In the genomic region with DNA sequence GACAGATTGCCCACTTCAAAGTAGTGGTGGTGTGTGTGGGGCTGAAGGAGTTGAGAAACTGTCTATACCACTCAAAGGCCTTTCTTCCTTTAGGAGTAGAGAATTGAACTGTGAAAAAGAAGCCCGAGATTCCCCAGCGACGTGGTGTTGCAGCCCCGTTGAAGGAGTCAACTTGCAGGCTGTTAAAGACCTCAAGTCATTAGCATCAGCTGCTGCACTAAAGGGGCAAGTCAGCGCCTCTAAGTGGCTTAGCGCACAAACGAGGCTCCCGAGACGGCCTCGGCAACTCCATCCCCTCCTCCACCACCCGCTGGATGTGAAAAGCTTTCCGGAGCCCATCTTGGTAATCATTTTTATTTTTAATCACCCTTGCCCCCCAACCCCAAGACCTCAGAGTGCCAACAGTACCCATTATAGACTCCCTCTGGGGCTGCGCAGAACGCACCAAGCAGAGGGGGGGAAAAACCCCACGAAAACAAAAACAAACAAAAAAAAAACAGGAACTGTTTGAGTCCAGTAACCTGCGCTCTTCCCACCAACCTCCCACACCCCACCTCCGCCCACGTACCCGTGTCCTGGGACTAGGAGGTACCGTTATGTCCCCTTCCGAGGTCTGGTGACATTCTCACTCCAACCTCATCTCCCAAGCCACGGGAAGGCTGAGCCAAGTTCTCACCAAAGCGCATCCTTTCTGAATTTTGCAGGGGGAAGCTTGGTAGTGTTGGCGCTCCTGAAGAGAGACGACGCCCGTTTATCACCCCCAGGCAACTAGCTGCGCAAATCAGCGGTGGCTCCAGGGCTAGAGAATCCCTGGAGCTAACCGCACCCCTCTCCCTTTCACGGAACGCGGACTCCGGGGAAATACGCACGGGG, we compare ENCODE assay signal across 1 cellular context.
TF ChIP-seq lines count a peak whose summit lies in the region.

No MANE protein-coding gene starts in this region.

TF ChIP-seq in GM23338, 12 proteins besides CTCF, POLR2A, EP300 and RAD21 (continued from another document):
- TF ChIP-seq, protein P1, sequence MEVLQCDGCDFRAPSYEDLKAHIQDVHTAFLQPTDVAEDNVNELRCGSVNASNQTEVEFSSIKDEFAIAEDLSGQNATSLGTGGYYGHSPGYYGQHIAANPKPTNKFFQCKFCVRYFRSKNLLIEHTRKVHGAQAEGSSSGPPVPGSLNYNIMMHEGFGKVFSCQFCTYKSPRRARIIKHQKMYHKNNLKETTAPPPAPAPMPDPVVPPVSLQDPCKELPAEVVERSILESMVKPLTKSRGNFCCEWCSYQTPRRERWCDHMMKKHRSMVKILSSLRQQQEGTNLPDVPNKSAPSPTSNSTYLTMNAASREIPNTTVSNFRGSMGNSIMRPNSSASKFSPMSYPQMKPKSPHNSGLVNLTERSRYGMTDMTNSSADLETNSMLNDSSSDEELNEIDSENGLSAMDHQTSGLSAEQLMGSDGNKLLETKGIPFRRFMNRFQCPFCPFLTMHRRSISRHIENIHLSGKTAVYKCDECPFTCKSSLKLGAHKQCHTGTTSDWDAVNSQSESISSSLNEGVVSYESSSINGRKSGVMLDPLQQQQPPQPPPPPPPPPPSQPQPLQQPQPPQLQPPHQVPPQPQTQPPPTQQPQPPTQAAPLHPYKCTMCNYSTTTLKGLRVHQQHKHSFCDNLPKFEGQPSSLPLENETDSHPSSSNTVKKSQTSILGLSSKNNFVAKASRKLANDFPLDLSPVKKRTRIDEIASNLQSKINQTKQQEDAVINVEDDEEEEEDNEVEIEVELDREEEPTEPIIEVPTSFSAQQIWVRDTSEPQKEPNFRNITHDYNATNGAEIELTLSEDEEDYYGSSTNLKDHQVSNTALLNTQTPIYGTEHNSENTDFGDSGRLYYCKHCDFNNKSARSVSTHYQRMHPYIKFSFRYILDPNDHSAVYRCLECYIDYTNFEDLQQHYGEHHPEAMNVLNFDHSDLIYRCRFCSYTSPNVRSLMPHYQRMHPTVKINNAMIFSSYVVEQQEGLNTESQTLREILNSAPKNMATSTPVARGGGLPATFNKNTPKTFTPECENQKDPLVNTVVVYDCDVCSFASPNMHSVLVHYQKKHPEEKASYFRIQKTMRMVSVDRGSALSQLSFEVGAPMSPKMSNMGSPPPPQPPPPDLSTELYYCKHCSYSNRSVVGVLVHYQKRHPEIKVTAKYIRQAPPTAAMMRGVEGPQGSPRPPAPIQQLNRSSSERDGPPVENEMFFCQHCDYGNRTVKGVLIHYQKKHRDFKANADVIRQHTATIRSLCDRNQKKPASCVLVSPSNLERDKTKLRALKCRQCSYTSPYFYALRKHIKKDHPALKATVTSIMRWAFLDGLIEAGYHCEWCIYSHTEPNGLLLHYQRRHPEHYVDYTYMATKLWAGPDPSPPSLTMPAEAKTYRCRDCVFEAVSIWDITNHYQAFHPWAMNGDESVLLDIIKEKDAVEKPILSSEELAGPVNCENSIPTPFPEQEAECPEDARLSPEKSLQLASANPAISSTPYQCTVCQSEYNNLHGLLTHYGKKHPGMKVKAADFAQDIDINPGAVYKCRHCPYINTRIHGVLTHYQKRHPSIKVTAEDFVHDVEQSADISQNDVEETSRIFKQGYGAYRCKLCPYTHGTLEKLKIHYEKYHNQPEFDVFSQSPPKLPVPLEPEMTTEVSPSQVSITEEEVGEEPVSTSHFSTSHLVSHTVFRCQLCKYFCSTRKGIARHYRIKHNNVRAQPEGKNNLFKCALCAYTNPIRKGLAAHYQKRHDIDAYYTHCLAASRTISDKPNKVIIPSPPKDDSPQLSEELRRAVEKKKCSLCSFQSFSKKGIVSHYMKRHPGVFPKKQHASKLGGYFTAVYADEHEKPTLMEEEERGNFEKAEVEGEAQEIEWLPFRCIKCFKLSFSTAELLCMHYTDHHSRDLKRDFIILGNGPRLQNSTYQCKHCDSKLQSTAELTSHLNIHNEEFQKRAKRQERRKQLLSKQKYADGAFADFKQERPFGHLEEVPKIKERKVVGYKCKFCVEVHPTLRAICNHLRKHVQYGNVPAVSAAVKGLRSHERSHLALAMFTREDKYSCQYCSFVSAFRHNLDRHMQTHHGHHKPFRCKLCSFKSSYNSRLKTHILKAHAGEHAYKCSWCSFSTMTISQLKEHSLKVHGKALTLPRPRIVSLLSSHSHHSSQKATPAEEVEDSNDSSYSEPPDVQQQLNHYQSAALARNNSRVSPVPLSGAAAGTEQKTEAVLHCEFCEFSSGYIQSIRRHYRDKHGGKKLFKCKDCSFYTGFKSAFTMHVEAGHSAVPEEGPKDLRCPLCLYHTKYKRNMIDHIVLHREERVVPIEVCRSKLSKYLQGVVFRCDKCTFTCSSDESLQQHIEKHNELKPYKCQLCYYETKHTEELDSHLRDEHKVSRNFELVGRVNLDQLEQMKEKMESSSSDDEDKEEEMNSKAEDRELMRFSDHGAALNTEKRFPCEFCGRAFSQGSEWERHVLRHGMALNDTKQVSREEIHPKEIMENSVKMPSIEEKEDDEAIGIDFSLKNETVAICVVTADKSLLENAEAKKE (CRISPR knock-in tag; IDR thresholded peaks at IDR 0.05), result no peak
- peak; percentile 61 for TF ChIP-seq EZH2 (IDR thresholded peaks at IDR 0.05; ENCODE audit: low read depth, unreplicated experiment)
- TF ChIP-seq STAT1 (IDR thresholded peaks at IDR 0.05; ENCODE audit: unreplicated experiment), result no peak
- TF ChIP-seq, protein P2, sequence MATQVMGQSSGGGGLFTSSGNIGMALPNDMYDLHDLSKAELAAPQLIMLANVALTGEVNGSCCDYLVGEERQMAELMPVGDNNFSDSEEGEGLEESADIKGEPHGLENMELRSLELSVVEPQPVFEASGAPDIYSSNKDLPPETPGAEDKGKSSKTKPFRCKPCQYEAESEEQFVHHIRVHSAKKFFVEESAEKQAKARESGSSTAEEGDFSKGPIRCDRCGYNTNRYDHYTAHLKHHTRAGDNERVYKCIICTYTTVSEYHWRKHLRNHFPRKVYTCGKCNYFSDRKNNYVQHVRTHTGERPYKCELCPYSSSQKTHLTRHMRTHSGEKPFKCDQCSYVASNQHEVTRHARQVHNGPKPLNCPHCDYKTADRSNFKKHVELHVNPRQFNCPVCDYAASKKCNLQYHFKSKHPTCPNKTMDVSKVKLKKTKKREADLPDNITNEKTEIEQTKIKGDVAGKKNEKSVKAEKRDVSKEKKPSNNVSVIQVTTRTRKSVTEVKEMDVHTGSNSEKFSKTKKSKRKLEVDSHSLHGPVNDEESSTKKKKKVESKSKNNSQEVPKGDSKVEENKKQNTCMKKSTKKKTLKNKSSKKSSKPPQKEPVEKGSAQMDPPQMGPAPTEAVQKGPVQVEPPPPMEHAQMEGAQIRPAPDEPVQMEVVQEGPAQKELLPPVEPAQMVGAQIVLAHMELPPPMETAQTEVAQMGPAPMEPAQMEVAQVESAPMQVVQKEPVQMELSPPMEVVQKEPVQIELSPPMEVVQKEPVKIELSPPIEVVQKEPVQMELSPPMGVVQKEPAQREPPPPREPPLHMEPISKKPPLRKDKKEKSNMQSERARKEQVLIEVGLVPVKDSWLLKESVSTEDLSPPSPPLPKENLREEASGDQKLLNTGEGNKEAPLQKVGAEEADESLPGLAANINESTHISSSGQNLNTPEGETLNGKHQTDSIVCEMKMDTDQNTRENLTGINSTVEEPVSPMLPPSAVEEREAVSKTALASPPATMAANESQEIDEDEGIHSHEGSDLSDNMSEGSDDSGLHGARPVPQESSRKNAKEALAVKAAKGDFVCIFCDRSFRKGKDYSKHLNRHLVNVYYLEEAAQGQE (IDR thresholded peaks at IDR 0.05; ENCODE audit: unreplicated experiment), result no peak
